8 cellular contexts compared by ENCODE assay signal in genomic region chr5:43359738-43360137, GRCh38. TPM values are rescaled to one million over a fixed set of nuclear protein-coding genes. Genes with fewer than 3 reads are reported as not detected.
"Had no signal": no experiment of that assay in that cellular context is flagged by ENCODE, and none has a peak within 500 bp of the region (broad histone marks: within the 10 kb centered on the region; RNA-seq: fewer than 3 reads in every experiment).

No MANE protein-coding gene starts in this region.

- H3K27ac Mint-ChIP-seq: GM23338, H9 had no signal

- ATAC-seq: GM23338, HepG2 had no signal

- DNase-seq: H9, HCEC 1CT had no signal

- H3K4me1 Mint-ChIP-seq: GM23338, H9, IgD-negative memory B cell had no signal

- H3K4me2 ChIP-seq: GM23338 had no signal

- H3K4me3 Mint-ChIP-seq: GM23338, H9 had no signal

- FAIRE-seq: H1, H54, HepG2 had no signal

- H3K4me3 ChIP-seq: GM23338 had no signal

- H2AFZ ChIP-seq: GM23338 had no signal

- H3K27ac ChIP-seq: HL-60 had no signal

RNA-seq across cellular contexts. Expression of gene CCL28, which starts 52.5 kb away (rescaled TPM):
- total RNA-seq: H1, H9, HepG2 had no signal
